Comparison of ENCODE assay signal across 7 cellular contexts in genomic region chr11:123560001-123560400, GRCh38.
DNase-seq lines count a peak whose midpoint lies in the region; ATAC-seq, FAIRE-seq and TF ChIP-seq lines count a peak whose summit lies in the region.

No MANE protein-coding gene starts in this region.

- ATAC-seq in HG03442 (IDR thresholded peaks at IDR 0.05; ENCODE audit: unreplicated experiment) (peak; percentile 74), pancreas (peak; percentile 72 to 91 (median 83))

- no peaks in the 10 kb centered on the region for H3K9me3 ChIP-seq in pancreas

- peaks cover 0 to 5% (median 0%) of the 10 kb centered on the region in 4 donors for H3K27me3 ChIP-seq in pancreas

- TF ChIP-seq CTCF in GM10248 (IDR thresholded peaks at IDR 0.05; ENCODE audit: control extremely low read depth, extremely low read depth, low read depth, missing control alignments) (no peak), pancreas (IDR thresholded peaks at IDR 0.05) (no peak)

- no peak overlapping the region for H3K27ac ChIP-seq in pancreas

- no peak for FAIRE-seq in pancreas (lab: Jason Lieb, UNC)

- DNase-seq in GM10248 (ENCODE audit: extremely low spot score) = peak; percentile 54
- DNase-seq in activated T-cell treated with anti-CD3 and anti-CD28 coated beads, Interleukin-2, amount 50 U/mL, for 48 hours = peak; percentile 42 to 46
- peak; percentile 60 to 93 (median 83) for DNase-seq in head of caudate nucleus
- DNase-seq in pancreas = peak; percentile 45 to 77 (median 54)
- no peak for DNase-seq in A172 (ENCODE audit: low spot score)
- no peak for DNase-seq in NCI-H2196 (lab: John Stamatoyannopoulos, UW; ENCODE audit: unreplicated experiment)

- POLR2A ChIA-PET in GM10248 (lab: Yijun Ruan, JAX) = interaction anchor here (1.0 kb wide), 1 partner anchor 14 kb away, joined by 3 read pairs; no protein-coding TSS in a partner anchor

- intact Hi-C loops in head of caudate nucleus (cut with DNase I) = no loop called here
- intact Hi-C loops in pancreas (cut with DNase I) = no loop called here

- no peaks in the 10 kb centered on the region for H3K36me3 ChIP-seq in pancreas

- whole genome bisulfite sequencing in pancreas, 2 donors = 5 to 6% methylated on average over 23 of the region's 23 CpGs

- H3K4me1 ChIP-seq in pancreas = peaks cover 0 to 5% (median 0%) of the 10 kb centered on the region in 3 donors

- CTCF ChIA-PET in GM10248 (lab: Yijun Ruan, JAX) = interaction anchor here (1.6 to 5.4 kb wide), 8 partner anchors 11 to 49 kb away, joined by 4 to 41 read pairs (median 10); no protein-coding TSS in a partner anchor

- peak overlapping the region in 2 of 4 donors; percentile 31 to 46 for H3K4me3 ChIP-seq in pancreas

Comparison
In these comparisons a context has a peak if more than half of its experiments do, and no peak if none do; other contexts are left out.
1. DNase-seq: peak in GM10248 (single experiment), activated T-cell treated with anti-CD3 and anti-CD28 coated beads, Interleukin-2, amount 50 U/mL, for 48 hours (2 of 2), head of caudate nucleus (42 of 42) and pancreas (6 of 6); none in A172 (single experiment) and NCI-H2196 (single experiment).